In the genomic region with DNA sequence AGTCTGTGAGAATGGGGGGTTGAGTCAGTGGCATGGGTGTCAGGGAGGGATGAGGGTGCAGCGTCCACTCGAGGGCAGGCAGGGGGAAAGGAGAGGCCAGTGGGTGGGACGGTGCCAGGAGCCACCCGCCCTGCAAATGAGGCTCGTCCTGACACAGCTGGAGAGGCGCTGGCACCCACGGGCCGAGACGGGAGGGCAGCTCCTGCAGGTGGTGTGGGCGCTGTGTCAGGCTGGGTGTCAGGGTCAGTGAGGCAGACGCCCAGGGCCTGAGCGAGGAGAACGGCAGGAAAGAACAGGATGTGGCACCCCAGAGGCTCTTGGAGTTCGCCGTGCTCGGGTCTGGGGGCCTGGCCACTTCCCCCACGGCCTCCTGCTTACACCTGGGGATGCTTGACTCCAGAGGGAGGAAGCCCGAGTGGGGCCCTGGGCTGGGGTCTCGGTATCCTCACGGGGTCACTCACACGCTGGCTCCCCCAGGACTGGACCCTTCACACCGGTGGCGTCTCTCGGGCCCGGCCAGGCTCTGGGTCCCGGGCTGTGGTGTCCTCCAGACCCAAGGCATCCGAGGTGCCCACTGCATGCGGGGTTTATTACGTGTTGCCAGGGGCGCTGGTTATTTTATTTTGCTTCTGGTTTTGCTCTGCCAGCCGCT, we compare ENCODE assay signal across 23 cellular contexts.
"Had no signal": no experiment of that assay in that cellular context is flagged by ENCODE, and none has a peak within 500 bp of the region (broad histone marks: within the 10 kb centered on the region; RNA-seq: fewer than 3 reads in every experiment).

No MANE protein-coding gene starts in this region.

- H3K4me3 ChIP-seq: dorsolateral prefrontal cortex, esophagus muscularis mucosa, hepatocyte, tibial artery, uterus had no signal

- H3K9me3 ChIP-seq: esophagus muscularis mucosa, tibial artery, uterus had no signal

- H3K27me3 ChIP-seq: hepatocyte, uterus had no signal

- H3K27ac Mint-ChIP-seq: activated CD4-positive, alpha-beta memory T cell treated with anti-CD3 and anti-CD28 coated beads for 36 hours; activated naive CD4-positive, alpha-beta T cell treated with anti-CD3 and anti-CD28 coated beads, Interleukin-2, amount 50 U/mL, for 24 hours; brain; effector memory CD8-positive, alpha-beta T cell; immature natural killer cell; memory B cell; progenitor cell of endocrine pancreas; stimulated activated naive CD8-positive, alpha-beta T cell treated with anti-CD3 and anti-CD28 coated beads, Interleukin-15, Interleukin-2, amounts not matched to agents 100 ng/mL and 50 ng/mL, for 24 hours; T-helper 1 cell treated with Interleukin-12 subunit alpha and Interleukin-12 subunit beta and Interleukin-4 antibody, amounts not matched to agents 30 μg/mL and 1 μg/mL, for 36 hours had no signal

- H3K36me3 Mint-ChIP-seq: activated CD4-positive, alpha-beta memory T cell treated with anti-CD3 and anti-CD28 coated beads for 36 hours; activated naive CD4-positive, alpha-beta T cell treated with anti-CD3 and anti-CD28 coated beads, Interleukin-2, amount 50 U/mL, for 24 hours; brain; immature natural killer cell; memory B cell had no signal

- H3K4me1 ChIP-seq: esophagus muscularis mucosa, tibial artery, uterus had no signal

- DNase-seq: activated CD4-positive, alpha-beta memory T cell treated with anti-CD3 and anti-CD28 coated beads for 36 hours; activated CD4-positive, alpha-beta T cell treated with anti-CD3 and anti-CD28 coated beads for 4 hours; activated CD4-positive, CD25-positive, alpha-beta regulatory T cell; activated effector memory CD4-positive, alpha-beta T cell treated with anti-CD3 and anti-CD28 coated beads, Interleukin-2, amount 50 U/mL, for 16 hours; anterior cingulate cortex; central memory CD4-positive, alpha-beta T cell; effector memory CD8-positive, alpha-beta T cell; immature natural killer cell; occipital lobe; retina; stimulated activated CD4-positive, alpha-beta T cell treated with anti-CD3 and anti-CD28 coated beads, Interleukin-12 subunit alpha, Interleukin-12 subunit beta, amount 100 ng/mL, for 4 hours; stimulated activated CD4-positive, alpha-beta T cell treated with anti-CD3 and anti-CD28 coated beads, Interleukin-4, amount 100 ng/mL, for 4 hours had no signal

- H3K27me3 Mint-ChIP-seq: activated CD4-positive, alpha-beta memory T cell treated with anti-CD3 and anti-CD28 coated beads for 36 hours; activated naive CD4-positive, alpha-beta T cell treated with anti-CD3 and anti-CD28 coated beads, Interleukin-2, amount 50 U/mL, for 24 hours; progenitor cell of endocrine pancreas; stimulated activated naive CD8-positive, alpha-beta T cell treated with anti-CD3 and anti-CD28 coated beads, Interleukin-15, Interleukin-2, amounts not matched to agents 100 ng/mL and 50 ng/mL, for 24 hours had no signal

- H3K4me3 Mint-ChIP-seq: activated CD4-positive, alpha-beta memory T cell treated with anti-CD3 and anti-CD28 coated beads for 36 hours; activated naive CD4-positive, alpha-beta T cell treated with anti-CD3 and anti-CD28 coated beads, Interleukin-2, amount 50 U/mL, for 24 hours; brain; effector memory CD8-positive, alpha-beta T cell; immature natural killer cell; memory B cell; stimulated activated naive CD8-positive, alpha-beta T cell treated with anti-CD3 and anti-CD28 coated beads, Interleukin-15, Interleukin-2, amounts not matched to agents 100 ng/mL and 50 ng/mL, for 24 hours; T-helper 1 cell treated with Interleukin-12 subunit alpha and Interleukin-12 subunit beta and Interleukin-4 antibody, amounts not matched to agents 30 μg/mL and 1 μg/mL, for 36 hours had no signal

- H3K27ac ChIP-seq: dorsolateral prefrontal cortex, esophagus muscularis mucosa, hepatocyte, tibial artery, uterus had no signal

- H3K9me3 Mint-ChIP-seq: activated CD4-positive, alpha-beta memory T cell treated with anti-CD3 and anti-CD28 coated beads for 36 hours; activated naive CD4-positive, alpha-beta T cell treated with anti-CD3 and anti-CD28 coated beads, Interleukin-2, amount 50 U/mL, for 24 hours; brain; effector memory CD8-positive, alpha-beta T cell; immature natural killer cell; memory B cell; stimulated activated naive CD8-positive, alpha-beta T cell treated with anti-CD3 and anti-CD28 coated beads, Interleukin-15, Interleukin-2, amounts not matched to agents 100 ng/mL and 50 ng/mL, for 24 hours; T-helper 1 cell treated with Interleukin-12 subunit alpha and Interleukin-12 subunit beta and Interleukin-4 antibody, amounts not matched to agents 30 μg/mL and 1 μg/mL, for 36 hours had no signal

- H3K4me1 Mint-ChIP-seq: activated naive CD4-positive, alpha-beta T cell treated with anti-CD3 and anti-CD28 coated beads, Interleukin-2, amount 50 U/mL, for 24 hours; immature natural killer cell; memory B cell had no signal

- ATAC-seq: effector memory CD8-positive, alpha-beta T cell had no signal

- H3K36me3 ChIP-seq: esophagus muscularis mucosa, tibial artery, uterus had no signal
